Comparison of ENCODE assay signal across 10 cellular contexts in the genomic region with DNA sequence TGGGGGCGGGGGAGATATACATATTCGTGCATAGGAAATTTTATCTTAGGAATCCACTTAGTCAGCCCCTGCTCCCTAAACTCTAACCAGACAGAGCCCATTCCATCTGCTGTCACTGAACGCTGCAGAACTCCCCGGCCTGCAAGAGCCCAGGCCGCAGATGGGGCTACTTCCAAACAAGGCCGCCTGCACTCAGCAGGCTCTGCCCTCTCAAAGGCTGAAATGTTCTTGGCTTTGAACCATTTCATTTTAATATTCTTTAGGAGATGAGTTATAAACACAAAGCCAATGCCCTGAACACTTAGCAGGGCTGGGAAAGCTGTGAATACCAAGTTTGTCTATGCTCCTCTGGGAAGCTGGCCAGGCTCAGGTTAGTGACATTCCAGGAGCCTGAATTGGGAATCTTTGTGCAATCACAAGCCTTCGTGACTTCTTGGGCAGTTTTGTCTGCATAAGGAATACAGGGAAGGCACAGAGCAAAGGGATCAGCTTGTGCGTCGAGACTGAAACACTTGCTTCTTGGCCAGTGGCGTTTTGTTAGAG.
DNase-seq lines count a peak whose midpoint lies in the region; ATAC-seq, FAIRE-seq and TF ChIP-seq lines count a peak whose summit lies in the region.
"Had no signal": no experiment of that assay in that cellular context is flagged by ENCODE, and none has a peak within 500 bp of the region (broad histone marks: within the 10 kb centered on the region; RNA-seq: fewer than 3 reads in every experiment).

No MANE protein-coding gene starts in this region.

- TF ChIP-seq POLR2A in uterus (IDR thresholded peaks at IDR 0.05) = no peak

- DNase-seq in adipocyte (ENCODE audit: low read depth) (peak; percentile 65), fibroblast of peridontal ligament (ENCODE audit: extremely low read depth) (peak; percentile 11), non-pigmented ciliary epithelial cell (ENCODE audit: low read depth) (peak; percentile 45), uterus (peak; percentile 56 to 58), frontal cortex (ENCODE audit: low spot score in 2 of 2) (no peak), SKM-1 treated with dmso at 0.1 percent for 144 hours (lab: John Stamatoyannopoulos, UW; ENCODE audit: unreplicated experiment) (no peak)
- DNase-seq: DND-41, H7 had no signal

- no peak overlapping the region for H3K4me3 ChIP-seq in adipocyte (ENCODE audit: low read length)
- no peak overlapping the region for H3K4me3 ChIP-seq in uterus

- H3K27me3 ChIP-seq in adipocyte (replicated peaks; ENCODE audit: control insufficient read depth, insufficient read depth, low read length) (no peaks in the 10 kb centered on the region), uterus (no peaks in the 10 kb centered on the region)

- H3K9ac ChIP-seq in adipocyte (ENCODE audit: low read length) = peak overlapping the region; percentile 30

- TF ChIP-seq CTCF in uterus (IDR thresholded peaks at IDR 0.05) = no peak

- H3K9me3 ChIP-seq in adipocyte (ENCODE audit: control insufficient read depth, low read length) = no peaks in the 10 kb centered on the region
- H3K9me3 ChIP-seq in uterus = no peaks in the 10 kb centered on the region

- no peak for ATAC-seq in GM21717 (IDR thresholded peaks at IDR 0.05; ENCODE audit: unreplicated experiment)

- peak overlapping the region; percentile 72 to 90 for H3K27ac ChIP-seq in uterus

- H3K4me1 ChIP-seq in adipocyte (ENCODE audit: control insufficient read depth, insufficient read depth, low read length) (peaks cover 29% of the 10 kb centered on the region), uterus (peaks cover 0 to 6% of the 10 kb centered on the region in 2 donors)

- peaks cover 53% of the 10 kb centered on the region for H3K36me3 ChIP-seq in adipocyte (ENCODE audit: control insufficient read depth, insufficient read depth, low read length, severe bottlenecking)
- no peaks in the 10 kb centered on the region for H3K36me3 ChIP-seq in uterus

- intact Hi-C loops in uterus (cut with DNase I; ENCODE audit: low total_unique reads) = no loop called here

- FAIRE-seq in frontal cortex (lab: Jason Lieb, UNC) = no peak
- FAIRE-seq: bronchial epithelial cell had no signal

Comparison
In these comparisons a context has a peak if more than half of its experiments do, and no peak if none do; other contexts are left out.
1. DNase-seq: peak in adipocyte (single experiment), fibroblast of peridontal ligament (single experiment), non-pigmented ciliary epithelial cell (single experiment) and uterus (2 of 2); none in frontal cortex (0 of 2) and SKM-1 treated with dmso at 0.1 percent for 144 hours (single experiment).